Comparison of ENCODE assay signal across 8 cellular contexts in the genomic region with DNA sequence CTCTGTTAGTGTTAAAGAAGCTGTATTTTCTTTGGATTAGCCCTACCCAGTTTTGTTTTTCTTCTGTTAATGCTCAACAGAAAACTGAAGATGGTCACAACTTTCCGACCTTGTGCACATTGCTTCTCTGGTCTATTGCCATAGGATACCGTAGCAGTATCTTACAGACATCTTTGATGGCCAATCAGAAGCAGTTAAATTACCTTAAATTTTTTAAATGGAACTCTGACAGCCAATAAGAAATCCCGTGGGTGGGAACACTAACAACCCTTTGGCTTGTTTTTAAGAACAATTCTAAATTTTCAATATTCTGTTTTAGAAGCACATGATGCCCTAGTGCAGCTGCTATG. TPM values are rescaled to one million over a fixed set of nuclear protein-coding genes. Genes with fewer than 3 reads are reported as not detected.
DNase-seq lines count a peak whose midpoint lies in the region; ATAC-seq and TF ChIP-seq lines count a peak whose summit lies in the region.

No MANE protein-coding gene starts in this region.

- H3K27me3 ChIP-seq in CD8-positive, alpha-beta memory T cell (ENCODE audit: insufficient read depth, low read length, poor library complexity, severe bottlenecking): no peaks in the 10 kb centered on the region
- H3K27me3 ChIP-seq in mammary epithelial cell (ENCODE audit: insufficient read depth, low read length) (no peaks in the 10 kb centered on the region), kidney epithelial cell (ENCODE audit: control insufficient read depth, insufficient read depth, low read length) (no peaks in the 10 kb centered on the region)

- peak overlapping the region; percentile 86 for H3K4me2 ChIP-seq in mammary epithelial cell (ENCODE audit: insufficient read depth, low read depth, low read length)

- peaks cover 64 to 79% (median 70%) of the 10 kb centered on the region in 3 donors for H3K4me1 Mint-ChIP-seq in CD8-positive, alpha-beta memory T cell

- H3K27ac ChIP-seq in CD8-positive, alpha-beta memory T cell (ENCODE audit: low read depth, low read length): peak overlapping the region; percentile 68
- H3K27ac ChIP-seq in mammary epithelial cell (ENCODE audit: insufficient read depth, low read depth, low read length): peak overlapping the region; percentile 55

- no peaks in the 10 kb centered on the region for H3K9me3 ChIP-seq in CD8-positive, alpha-beta memory T cell (ENCODE audit: low read length)
- no peaks in the 10 kb centered on the region for H3K9me3 ChIP-seq in mammary epithelial cell (replicated peaks; ENCODE audit: insufficient read depth, low read length)

- no TSS peak for BruUV-seq in mammary epithelial cell (replicated peaks; lab: Mats Ljungman, UMichigan)

- peaks cover 0 to 10% (median 4%) of the 10 kb centered on the region in 3 donors for H3K36me3 Mint-ChIP-seq in CD8-positive, alpha-beta memory T cell

- no peaks in the 10 kb centered on the region for H3K9me3 Mint-ChIP-seq in CD8-positive, alpha-beta memory T cell

- intact Hi-C loops in mammary epithelial cell (cut with micrococcal nuclease): no loop called here

- peak overlapping the region; percentile 86 to 98 (median 95) for H3K4me3 Mint-ChIP-seq in CD8-positive, alpha-beta memory T cell

- TF ChIP-seq CTCF in mammary epithelial cell (conservative IDR thresholded peaks at IDR 0.05 in 1 of 2, IDR thresholded peaks at IDR 0.05 in 1 of 2; ENCODE audit: extremely low read depth in 1 of 2, insufficient read depth in 1 of 2, low read depth in 1 of 2, low read length in 2 of 2) (no peak), kidney epithelial cell (IDR thresholded peaks at IDR 0.05; ENCODE audit: insufficient read depth, low read length, poor library complexity, severe bottlenecking) (no peak)

- H3K79me2 ChIP-seq in mammary epithelial cell (ENCODE audit: insufficient read depth, low read length): peaks cover 88% of the 10 kb centered on the region

- no peaks in the 10 kb centered on the region for H4K20me1 ChIP-seq in mammary epithelial cell (ENCODE audit: insufficient read depth, low read length)

- peak overlapping the region; percentile 67 for H3K4me3 ChIP-seq in CD8-positive, alpha-beta memory T cell (ENCODE audit: low read length)
- peak overlapping the region; percentile 64 to 83 (median 69) for H3K4me3 ChIP-seq in mammary epithelial cell (replicated peaks in 1 of 3; ENCODE audit: insufficient read depth in 1 of 3, low read depth in 2 of 3, low read length in 3 of 3)
- peak overlapping the region; percentile 83 for H3K4me3 ChIP-seq in kidney epithelial cell (ENCODE audit: low read depth, low read length)

- H3K27me3 Mint-ChIP-seq in CD8-positive, alpha-beta memory T cell: no peaks in the 10 kb centered on the region

- WGBS in mammary epithelial cell (ENCODE audit: low coverage, missing lambda C conversion rate): 10% methylated on average over 3 of the region's 3 CpGs

- H3K27ac Mint-ChIP-seq in CD8-positive, alpha-beta memory T cell: peak overlapping the region; percentile 73 to 99 (median 94)

- no peaks in the 10 kb centered on the region for H3K36me3 ChIP-seq in CD8-positive, alpha-beta memory T cell (ENCODE audit: insufficient read depth, low read length)
- H3K36me3 ChIP-seq in mammary epithelial cell (ENCODE audit: insufficient read depth, low read length) (peaks cover 6% of the 10 kb centered on the region), kidney epithelial cell (ENCODE audit: control insufficient read depth, insufficient read depth, low read length) (no peaks in the 10 kb centered on the region)

- in situ Hi-C loops in mammary epithelial cell (cut with MboI; ENCODE audit: low sequenced_read_pairs in 2 of 2): no loop called here

- ATAC-seq in GM19324 (IDR thresholded peaks at IDR 0.05; ENCODE audit: low FRiP score, unreplicated experiment) (peak; percentile 55), HG03175 (IDR thresholded peaks at IDR 0.05; ENCODE audit: unreplicated experiment) (peak; percentile 76)

- H2AFZ ChIP-seq in mammary epithelial cell (ENCODE audit: low read depth, low read length): peak overlapping the region; percentile 51

- POLR2A ChIA-PET in CD8-positive, alpha-beta memory T cell (lab: Charles Lee): interaction anchor here (1.0 to 3.2 kb wide), 2 partner anchors 17 to 154 kb away, joined by 3 to 20 read pairs; partner anchors contain the start of genes CITED4 and NFYC

- peak overlapping the region; percentile 30 for H3K9ac ChIP-seq in mammary epithelial cell (ENCODE audit: insufficient read depth, low read length)

- peak in 1 of 5 donors; percentile 73 for DNase-seq in CD8-positive, alpha-beta memory T cell
- DNase-seq in NCI-H748 treated with DMSO at 0.1 percent for 48 hours (lab: John Stamatoyannopoulos, UW) (peak; percentile 100), mammary epithelial cell (no peak), kidney epithelial cell (ENCODE audit: low read depth) (peak; percentile 74), stromal cell of bone marrow (ENCODE audit: low read depth) (peak; percentile 77), HuH-7.5 (ENCODE audit: low spot score) (no peak)

- CTCF ChIA-PET in CD8-positive, alpha-beta memory T cell (lab: Charles Lee): interaction anchor here (1.0 to 2.9 kb wide), 2 partner anchors 17 to 565 kb away, joined by 3 to 10 read pairs; partner anchors contain the start of gene NFYC
- CTCF ChIA-PET in mammary epithelial cell (lab: Charles Lee; ENCODE audit: low non-redundant PET): no interaction called here

- H3K4me1 ChIP-seq in CD8-positive, alpha-beta memory T cell (ENCODE audit: insufficient read depth, low read length): peaks cover 50% of the 10 kb centered on the region
- peaks cover 45% of the 10 kb centered on the region for H3K4me1 ChIP-seq in mammary epithelial cell (ENCODE audit: insufficient read depth, low read length)

- dilution Hi-C loops in mammary epithelial cell (cut with HindIII; ENCODE audit: low sequenced_read_pairs): no loop called here

RNA-seq across cellular contexts. Expression of gene NFYC, which starts 17.2 kb away (rescaled TPM):
- total RNA-seq in CD8-positive, alpha-beta memory T cell: 10 to 100 TPM; 61.3 to 61.6 TPM
- polyA plus RNA-seq in CD8-positive, alpha-beta memory T cell: 51.3 TPM
- total RNA-seq in mammary epithelial cell: 10 to 100 TPM; 32.0 to 48.7 TPM
- 57.0 TPM for polyA plus RNA-seq in mammary epithelial cell
- 26.7 TPM for polyA minus RNA-seq in mammary epithelial cell
- total RNA-seq in kidney epithelial cell: 44.0 and 44.4 TPM in 2 replicates

RNA-seq across cellular contexts. Expression of gene RIMS3, which starts 43.2 kb away (rescaled TPM):
- total RNA-seq in CD8-positive, alpha-beta memory T cell: 1 to 10 TPM; 1.4 to 1.7 TPM
- polyA plus RNA-seq in CD8-positive, alpha-beta memory T cell: 5.4 TPM
- total RNA-seq in mammary epithelial cell (10 to 100 TPM in 1 of 2 donors, 1 to 10 TPM in 1; 7.7 to 16.5 TPM), kidney epithelial cell (2.9 and 3.2 TPM in 2 replicates)
- polyA plus RNA-seq in mammary epithelial cell: 3.0 TPM
- 9.1 TPM for polyA minus RNA-seq in mammary epithelial cell

Comparison
In these comparisons a context has a peak if more than half of its experiments do, and no peak if none do; other contexts are left out.
1. DNase-seq: peak in NCI-H748 treated with DMSO at 0.1 percent for 48 hours (single experiment), kidney epithelial cell (single experiment) and stromal cell of bone marrow (single experiment); none in mammary epithelial cell (single experiment) and HuH-7.5 (single experiment).
2. Peak in every context shown above with its lines, with median percentiles within 50 percentile points of each other: H3K4me3 ChIP-seq.